Comparison of ENCODE assay signal across 8 cellular contexts in genomic region chr14:74217672-74218448, GRCh38. TPM values are rescaled to one million over a fixed set of nuclear protein-coding genes. Genes with fewer than 3 reads are reported as not detected.
DNase-seq lines count a peak whose midpoint lies in the region; ATAC-seq and TF ChIP-seq lines count a peak whose summit lies in the region.

No MANE protein-coding gene starts in this region.

- in situ Hi-C loops in G401 (cut with HindIII; ENCODE audit: low sequenced_read_pairs) = no loop called here

- peaks cover 0 to 10% (median 2%) of the 10 kb centered on the region in 4 donors for H3K4me1 ChIP-seq in tibial nerve

- WGBS in tibial nerve, 2 donors = 13 to 38% methylated on average over 13 to 39 of the region's 40 CpGs

- peak; percentile 85 to 93 (median 90) for TF ChIP-seq CTCF in tibial nerve (IDR thresholded peaks at IDR 0.05)

- peak; percentile 56; the same call in 1 of the 2 replicates for TF ChIP-seq RAD21 in Ishikawa (IDR thresholded peaks at IDR 0.05; ENCODE audit: low read depth)

- no peaks in the 10 kb centered on the region for H3K36me3 ChIP-seq in tibial nerve

- peaks cover 0 to 45% of the 10 kb centered on the region in 2 donors for H3K27me3 ChIP-seq in tibial nerve

- no peak for ATAC-seq in HG02623 (IDR thresholded peaks at IDR 0.05; ENCODE audit: unreplicated experiment)

- TF ChIP-seq EP300 in Ishikawa (IDR thresholded peaks at IDR 0.05; ENCODE audit: borderline replicate concordance) = no peak
- TF ChIP-seq EP300 in tibial nerve (IDR thresholded peaks at IDR 0.05) = no peak

- H3K4me3 ChIP-seq in tibial nerve = peak overlapping the region in 2 of 4 donors; percentile 26 to 30

- intact Hi-C loops in posterior cingulate gyrus (cut with DNase I) = loop anchor here (1.0 kb wide), 1 partner anchor 33 kb away; no protein-coding TSS in a partner anchor

- no peak for TF ChIP-seq POLR2A in tibial nerve (IDR thresholded peaks at IDR 0.05)

- DNase-seq in G401 (ENCODE audit: low spot score) = peak; percentile 63
- peak; percentile 11 to 45 for DNase-seq in SHP77 (lab: John Stamatoyannopoulos, UW)
- DNase-seq in activated effector memory CD4-positive, alpha-beta T cell treated with Interleukin-2 at 50 U/mL for 16 hours = peak; percentile 61
- DNase-seq in foreskin melanocyte = peak; percentile 42
- DNase-seq in posterior cingulate gyrus = peak; percentile 61 to 95 (median 76)
- DNase-seq in tibial nerve (ENCODE audit: low spot score in 2 of 2) = peak; percentile 33 to 40

- H3K9me3 ChIP-seq in tibial nerve = no peaks in the 10 kb centered on the region

- no peak overlapping the region for H3K27ac ChIP-seq in tibial nerve

TF ChIP-seq in Ishikawa, 13 proteins besides CTCF, POLR2A, EP300 and RAD21:
- TF ChIP-seq TCF12 (IDR thresholded peaks at IDR 0.05; ENCODE audit: low read depth) = no peak
- no peak for TF ChIP-seq ZBTB7A (IDR thresholded peaks at IDR 0.05; ENCODE audit: low read depth)
- no peak for TF ChIP-seq NFIC (IDR thresholded peaks at IDR 0.05)
- TF ChIP-seq, protein P1, sequence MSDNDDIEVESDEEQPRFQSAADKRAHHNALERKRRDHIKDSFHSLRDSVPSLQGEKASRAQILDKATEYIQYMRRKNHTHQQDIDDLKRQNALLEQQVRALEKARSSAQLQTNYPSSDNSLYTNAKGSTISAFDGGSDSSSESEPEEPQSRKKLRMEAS (IDR thresholded peaks at IDR 0.05) = peak; percentile 78
- no peak for TF ChIP-seq TEAD4 (IDR thresholded peaks at IDR 0.05)
- TF ChIP-seq YY1 (IDR thresholded peaks at IDR 0.05; ENCODE audit: low read depth) = 0 out of 2 replicates have a peak, but pooled peaks have one; percentile 27

RNA-seq across cellular contexts. Expression of gene VSX2, which starts 21.4 kb away (rescaled TPM):
- total RNA-seq in G401 (2014; rRNA removed; shearing (Covaris generic)) = not detected in 2 replicates
- not detected for total RNA-seq in tibial nerve
